Comparison of ENCODE assay signal across 21 cellular contexts in genomic region chr11:44809283-44809682, GRCh38.
DNase-seq lines count a peak whose midpoint lies in the region; ATAC-seq and TF ChIP-seq lines count a peak whose summit lies in the region.
"Had no signal": no experiment of that assay in that cellular context is flagged by ENCODE, and none has a peak within 500 bp of the region (broad histone marks: within the 10 kb centered on the region; RNA-seq: fewer than 3 reads in every experiment).

No MANE protein-coding gene starts in this region.

- H3K36me3 Mint-ChIP-seq in brain: no peaks in the 10 kb centered on the region
- no peaks in the 10 kb centered on the region for H3K36me3 Mint-ChIP-seq in activated naive CD4-positive, alpha-beta T cell treated with anti-CD3 and anti-CD28 coated beads, Interleukin-2, amount 50 U/mL, for 72 hours
- H3K36me3 Mint-ChIP-seq: CD8-positive, alpha-beta T cell had no signal

- peak overlapping the region in 4 of 5 experiments; percentile 22 to 54 (median 36) for H3K27ac Mint-ChIP-seq in brain
- peak overlapping the region in 1 of 2 donors; percentile 9 for H3K27ac Mint-ChIP-seq in activated naive CD4-positive, alpha-beta T cell treated with anti-CD3 and anti-CD28 coated beads, Interleukin-2, amount 50 U/mL, for 72 hours
- H3K27ac Mint-ChIP-seq: B cell; CD4-positive, CD25-positive, alpha-beta regulatory T cell; CD8-positive, alpha-beta T cell; HFFc6 had no signal

- H3K27ac ChIP-seq in esophagus muscularis mucosa (replicated peaks in 1 of 4): peak overlapping the region; percentile 80 to 85 (median 82)
- peak overlapping the region; percentile 68 for H3K27ac ChIP-seq in neural cell (ENCODE audit: low read length)
- H3K27ac ChIP-seq in stomach smooth muscle (ENCODE audit: low read length): peak overlapping the region; percentile 58
- H3K27ac ChIP-seq in A673 (ENCODE audit: low read depth, low read length, poor library complexity, severe bottlenecking): no peak overlapping the region
- H3K27ac ChIP-seq: BLaER1, C4-2B had no signal

- H3K27me3 ChIP-seq in esophagus muscularis mucosa (no peaks in the 10 kb centered on the region), neural cell (ENCODE audit: insufficient read depth, low read depth, low read length) (no peaks in the 10 kb centered on the region), stomach smooth muscle (ENCODE audit: control insufficient read depth in 1 of 2, insufficient read depth in 2 of 2, low read length in 2 of 2) (no peaks in the 10 kb centered on the region), A673 (replicated peaks; ENCODE audit: insufficient read depth, low read depth, low read length, poor library complexity) (no peaks in the 10 kb centered on the region)
- H3K27me3 ChIP-seq: BLaER1 had no signal

- no peak overlapping the region for H2AFZ ChIP-seq in neural cell (ENCODE audit: low read depth, low read length)

- no peaks in the 10 kb centered on the region for H4K20me1 ChIP-seq in neural cell (ENCODE audit: insufficient read depth)
- H4K20me1 ChIP-seq: BLaER1 had no signal

- CTCF ChIA-PET in A673 (lab: Charles Lee): no interaction called here

- H3K9ac ChIP-seq in neural cell (ENCODE audit: low read length): peak overlapping the region; percentile 41
- H3K9ac ChIP-seq in stomach smooth muscle (ENCODE audit: low read length in 2 of 2): no peak overlapping the region
- H3K9ac ChIP-seq: BLaER1 had no signal

- POLR2A ChIA-PET in A673 (lab: Charles Lee; ENCODE audit: low non-redundant PET): no interaction called here

- H3F3A ChIP-seq in neural cell (ENCODE audit: insufficient read depth, low read length, poor library complexity, severe bottlenecking): no peaks in the 10 kb centered on the region

- ATAC-seq in HG03354 (IDR thresholded peaks at IDR 0.05; ENCODE audit: poor library complexity, severe bottlenecking, unreplicated experiment): no peak
- ATAC-seq in activated naive CD4-positive, alpha-beta T cell treated with anti-CD3 and anti-CD28 coated beads, Interleukin-2, amount 50 U/mL, for 72 hours: no peak
- ATAC-seq: CD8-positive, alpha-beta T cell; GM12878 had no signal

- BruUV-seq in A673 (replicated peaks; lab: Mats Ljungman, UMichigan): no TSS peak

- WGBS in esophagus muscularis mucosa: 90% methylated on average over 5 of the region's 6 CpGs

- no peak overlapping the region for H3K4me2 ChIP-seq in neural cell (ENCODE audit: low read length)
- H3K4me2 ChIP-seq: BLaER1 had no signal

- H3K27me3 Mint-ChIP-seq in brain: peaks cover 6% of the 10 kb centered on the region
- H3K27me3 Mint-ChIP-seq: B cell had no signal

- no peak for TF ChIP-seq POLR2A in esophagus muscularis mucosa (IDR thresholded peaks at IDR 0.05; ENCODE audit: low read depth)

- H3K9me3 ChIP-seq in esophagus muscularis mucosa (no peaks in the 10 kb centered on the region), neural cell (ENCODE audit: low read length) (no peaks in the 10 kb centered on the region), stomach smooth muscle (ENCODE audit: control insufficient read depth in 2 of 2, low read length in 2 of 2) (no peaks in the 10 kb centered on the region), A673 (ENCODE audit: low read depth, low read length, poor library complexity, severe bottlenecking) (no peaks in the 10 kb centered on the region)
- H3K9me3 ChIP-seq: BLaER1, Caco-2, HAP-1 had no signal

- intact Hi-C loops in esophagus muscularis mucosa (cut with DNase I): no loop called here
- intact Hi-C loops in A673 (cut with micrococcal nuclease; ENCODE audit: unreplicated experiment): no loop called here

- no peaks in the 10 kb centered on the region for H3K9me3 Mint-ChIP-seq in brain
- no peaks in the 10 kb centered on the region for H3K9me3 Mint-ChIP-seq in activated naive CD4-positive, alpha-beta T cell treated with anti-CD3 and anti-CD28 coated beads, Interleukin-2, amount 50 U/mL, for 72 hours
- H3K9me3 Mint-ChIP-seq: CD4-positive, CD25-positive, alpha-beta regulatory T cell; CD8-positive, alpha-beta T cell; HFFc6 had no signal

- no peak for TF ChIP-seq RAD21 in neural cell (conservative IDR thresholded peaks at IDR 0.05)

- peaks cover 11% of the 10 kb centered on the region for H3K79me2 ChIP-seq in neural cell (replicated peaks; ENCODE audit: insufficient read depth, low read length)

- no peaks in the 10 kb centered on the region for H3K36me3 ChIP-seq in esophagus muscularis mucosa
- no peaks in the 10 kb centered on the region for H3K36me3 ChIP-seq in neural cell (ENCODE audit: insufficient read depth, low read length)
- H3K36me3 ChIP-seq in stomach smooth muscle (ENCODE audit: control insufficient read depth in 2 of 2, insufficient read depth in 2 of 2, low read length in 2 of 2): no peaks in the 10 kb centered on the region
- H3K36me3 ChIP-seq in A673 (ENCODE audit: insufficient read depth, low read length, poor library complexity, severe bottlenecking): no peaks in the 10 kb centered on the region
- H3K36me3 ChIP-seq: BLaER1, HAP-1 had no signal

- TF ChIP-seq EP300 in esophagus muscularis mucosa (IDR thresholded peaks at IDR 0.05): no peak
- TF ChIP-seq EP300 in neural cell (conservative IDR thresholded peaks at IDR 0.05; ENCODE audit: poor library complexity, severe bottlenecking): no peak

- no peaks in the 10 kb centered on the region for H3K9me2 ChIP-seq in neural cell (ENCODE audit: insufficient read depth, low read length)

- TF ChIP-seq CTCF in brain (conservative IDR thresholded peaks at IDR 0.05) (no peak), esophagus muscularis mucosa (IDR thresholded peaks at IDR 0.05) (no peak), neural cell (IDR thresholded peaks at IDR 0.05; ENCODE audit: poor library complexity, severe bottlenecking) (no peak), A673 (conservative IDR thresholded peaks at IDR 0.05; ENCODE audit: low read depth, low read length) (no peak)

- H3K4me3 ChIP-seq in esophagus muscularis mucosa: no peak overlapping the region
- H3K4me3 ChIP-seq in neural cell (ENCODE audit: low read length): no peak overlapping the region
- no peak overlapping the region for H3K4me3 ChIP-seq in stomach smooth muscle (ENCODE audit: low read length in 2 of 2)
- no peak overlapping the region for H3K4me3 ChIP-seq in A673 (ENCODE audit: low read depth, low read length, poor library complexity, severe bottlenecking)
- H3K4me3 ChIP-seq: BLaER1, GM12878, HAP-1 had no signal

- peaks cover 63 to 99% (median 98%) of the 10 kb centered on the region in 4 donors for H3K4me1 ChIP-seq in esophagus muscularis mucosa
- peaks cover 69% of the 10 kb centered on the region for H3K4me1 ChIP-seq in stomach smooth muscle (ENCODE audit: control insufficient read depth, insufficient read depth, low read length)
- H3K4me1 ChIP-seq in A673 (ENCODE audit: insufficient read depth, low read length, poor library complexity, severe bottlenecking): no peaks in the 10 kb centered on the region
- H3K4me1 ChIP-seq: BLaER1, Caco-2 had no signal

- DNase-seq in esophagus muscularis mucosa (ENCODE audit: extremely low spot score): no peak
- DNase-seq in A673 (ENCODE audit: low spot score): no peak
- no peak for DNase-seq in activated naive CD4-positive, alpha-beta T cell treated with anti-CD3 and anti-CD28 coated beads, Interleukin-2, amount 50 U/mL, for 72 hours (ENCODE audit: low spot score in 2 of 2)
- no peak for DNase-seq in middle frontal gyrus (ENCODE audit: extremely low spot score, low spot score)
- DNase-seq: Caco-2; CD4-positive, CD25-positive, alpha-beta regulatory T cell; CD8-positive, alpha-beta T cell; DMS153; DND-41; GDM1; GOT3; HFFc6 had no signal

- H3K4me3 Mint-ChIP-seq in brain: no peak overlapping the region
- H3K4me3 Mint-ChIP-seq: B cell; CD4-positive, CD25-positive, alpha-beta regulatory T cell; CD8-positive, alpha-beta T cell; HFFc6 had no signal

- H3K4me1 Mint-ChIP-seq in brain: peaks cover 96% of the 10 kb centered on the region
- H3K4me1 Mint-ChIP-seq: B cell had no signal

TF ChIP-seq in neural cell, 6 proteins besides CTCF, POLR2A, EP300 and RAD21:
- TF ChIP-seq SMC3 (conservative IDR thresholded peaks at IDR 0.05; ENCODE audit: poor library complexity): no peak
- no peak for TF ChIP-seq MXI1 (conservative IDR thresholded peaks at IDR 0.05; ENCODE audit: poor library complexity, severe bottlenecking)
- TF ChIP-seq TAF1 (IDR thresholded peaks at IDR 0.05; ENCODE audit: low read depth): no peak
- TF ChIP-seq, protein P1, sequence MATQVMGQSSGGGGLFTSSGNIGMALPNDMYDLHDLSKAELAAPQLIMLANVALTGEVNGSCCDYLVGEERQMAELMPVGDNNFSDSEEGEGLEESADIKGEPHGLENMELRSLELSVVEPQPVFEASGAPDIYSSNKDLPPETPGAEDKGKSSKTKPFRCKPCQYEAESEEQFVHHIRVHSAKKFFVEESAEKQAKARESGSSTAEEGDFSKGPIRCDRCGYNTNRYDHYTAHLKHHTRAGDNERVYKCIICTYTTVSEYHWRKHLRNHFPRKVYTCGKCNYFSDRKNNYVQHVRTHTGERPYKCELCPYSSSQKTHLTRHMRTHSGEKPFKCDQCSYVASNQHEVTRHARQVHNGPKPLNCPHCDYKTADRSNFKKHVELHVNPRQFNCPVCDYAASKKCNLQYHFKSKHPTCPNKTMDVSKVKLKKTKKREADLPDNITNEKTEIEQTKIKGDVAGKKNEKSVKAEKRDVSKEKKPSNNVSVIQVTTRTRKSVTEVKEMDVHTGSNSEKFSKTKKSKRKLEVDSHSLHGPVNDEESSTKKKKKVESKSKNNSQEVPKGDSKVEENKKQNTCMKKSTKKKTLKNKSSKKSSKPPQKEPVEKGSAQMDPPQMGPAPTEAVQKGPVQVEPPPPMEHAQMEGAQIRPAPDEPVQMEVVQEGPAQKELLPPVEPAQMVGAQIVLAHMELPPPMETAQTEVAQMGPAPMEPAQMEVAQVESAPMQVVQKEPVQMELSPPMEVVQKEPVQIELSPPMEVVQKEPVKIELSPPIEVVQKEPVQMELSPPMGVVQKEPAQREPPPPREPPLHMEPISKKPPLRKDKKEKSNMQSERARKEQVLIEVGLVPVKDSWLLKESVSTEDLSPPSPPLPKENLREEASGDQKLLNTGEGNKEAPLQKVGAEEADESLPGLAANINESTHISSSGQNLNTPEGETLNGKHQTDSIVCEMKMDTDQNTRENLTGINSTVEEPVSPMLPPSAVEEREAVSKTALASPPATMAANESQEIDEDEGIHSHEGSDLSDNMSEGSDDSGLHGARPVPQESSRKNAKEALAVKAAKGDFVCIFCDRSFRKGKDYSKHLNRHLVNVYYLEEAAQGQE (IDR thresholded peaks at IDR 0.05; ENCODE audit: borderline replicate concordance): no peak
- TF ChIP-seq EZH2 (IDR thresholded peaks at IDR 0.05; ENCODE audit: borderline replicate concordance, insufficient read depth, low read length, poor library complexity, severe bottlenecking): no peak
- no peak for TF ChIP-seq POLR2AphosphoS5 (IDR thresholded peaks at IDR 0.05)
TF ChIP-seq in neural cell: peak in this region for 0.
